In genomic region chr7:40117199-40117598, GRCh38 we compare ENCODE assay signal across 1 cellular context. TPM values are rescaled to one million over a fixed set of nuclear protein-coding genes. Genes with fewer than 3 reads are reported as not detected.
"Had no signal": no experiment of that assay in that cellular context is flagged by ENCODE, and none has a peak within 500 bp of the region (broad histone marks: within the 10 kb centered on the region; RNA-seq: fewer than 3 reads in every experiment).

No MANE protein-coding gene starts in this region.

RNA-seq across cellular contexts. Expression of gene SUGCT, which starts 17.6 kb away (rescaled TPM):
- total RNA-seq: OCI-LY7 had no signal
